Comparison of ENCODE assay signal across 2 cellular contexts in genomic region chr1:33420870-33421775, GRCh38.
TF ChIP-seq lines count a peak whose summit lies in the region.

No MANE protein-coding gene starts in this region.

TF ChIP-seq in liver, 16 proteins besides CTCF, POLR2A, EP300 and RAD21 (continued from another document):
- TF ChIP-seq ZBTB33 (IDR thresholded peaks at IDR 0.05), result no peak
- no peak for TF ChIP-seq ATF3 (IDR thresholded peaks at IDR 0.05)
- no peak for TF ChIP-seq GABPA (IDR thresholded peaks at IDR 0.05 in 1 of 2, conservative IDR thresholded peaks at IDR 0.05 in 1 of 2)
- TF ChIP-seq YY1 (IDR thresholded peaks at IDR 0.05), result no peak
- TF ChIP-seq NR2F2 (IDR thresholded peaks at IDR 0.05), result no peak
- TF ChIP-seq HNF4A (conservative IDR thresholded peaks at IDR 0.05), result no peak
- TF ChIP-seq MAX (IDR thresholded peaks at IDR 0.05), result no peak
- no peak for TF ChIP-seq HNF4G (IDR thresholded peaks at IDR 0.05)
- no peak for TF ChIP-seq EGR1 (IDR thresholded peaks at IDR 0.05; ENCODE audit: low read depth in 2 of 2)
- no peak for TF ChIP-seq TAF1 (conservative IDR thresholded peaks at IDR 0.05)
- no peak for TF ChIP-seq REST (IDR thresholded peaks at IDR 0.05)
- no peak for TF ChIP-seq SP1 (IDR thresholded peaks at IDR 0.05)
- no peak for TF ChIP-seq FOXA2 (IDR thresholded peaks at IDR 0.05)
- no peak for TF ChIP-seq RXRA (IDR thresholded peaks at IDR 0.05)

TF ChIP-seq in HepG2, 621 proteins besides CTCF, POLR2A, EP300 and RAD21 (continued from another document):
- TF ChIP-seq BATF2 (CRISPR knock-in tag; IDR thresholded peaks at IDR 0.05), result no peak
